Comparison of ENCODE assay signal across 1 cellular context in the genomic region with DNA sequence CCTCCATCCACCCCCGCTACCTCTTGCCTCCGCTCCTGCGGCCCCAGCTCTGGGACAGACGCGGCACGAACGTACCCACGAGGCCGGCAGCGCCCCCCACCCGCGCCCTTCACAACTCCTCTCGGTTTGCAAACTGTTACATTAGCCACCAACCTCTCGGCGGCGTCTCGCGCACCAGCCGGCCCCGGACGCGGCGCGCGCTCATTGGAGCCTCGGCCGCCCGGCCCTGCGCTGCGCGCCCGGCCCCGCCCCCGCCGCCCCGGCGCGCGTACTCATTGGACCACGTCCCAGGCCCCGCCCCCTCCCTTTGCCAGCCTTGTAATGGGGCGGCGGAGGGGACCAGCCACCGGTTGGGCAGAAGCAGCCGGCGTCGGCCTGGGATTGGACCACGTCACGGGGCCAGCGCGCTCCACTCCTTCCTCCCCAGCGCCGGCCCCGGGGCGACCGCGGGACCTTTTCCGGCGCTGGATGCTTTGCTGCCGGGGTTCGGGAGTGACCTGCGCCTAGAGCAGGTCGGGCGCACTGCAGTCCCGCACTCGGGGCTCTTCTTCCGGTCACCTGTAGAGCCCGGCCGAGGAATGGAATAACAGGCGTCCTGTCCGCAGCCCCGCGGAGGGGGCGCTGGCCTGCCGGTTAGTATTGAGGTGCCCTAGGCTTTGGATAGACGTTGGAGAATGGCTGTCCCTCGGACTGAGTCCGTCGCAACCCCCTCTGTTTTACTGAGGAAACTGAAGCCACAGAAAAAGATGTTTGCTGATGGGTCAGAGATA.
TF ChIP-seq lines count a peak whose summit lies in the region.

A gene with protein sequence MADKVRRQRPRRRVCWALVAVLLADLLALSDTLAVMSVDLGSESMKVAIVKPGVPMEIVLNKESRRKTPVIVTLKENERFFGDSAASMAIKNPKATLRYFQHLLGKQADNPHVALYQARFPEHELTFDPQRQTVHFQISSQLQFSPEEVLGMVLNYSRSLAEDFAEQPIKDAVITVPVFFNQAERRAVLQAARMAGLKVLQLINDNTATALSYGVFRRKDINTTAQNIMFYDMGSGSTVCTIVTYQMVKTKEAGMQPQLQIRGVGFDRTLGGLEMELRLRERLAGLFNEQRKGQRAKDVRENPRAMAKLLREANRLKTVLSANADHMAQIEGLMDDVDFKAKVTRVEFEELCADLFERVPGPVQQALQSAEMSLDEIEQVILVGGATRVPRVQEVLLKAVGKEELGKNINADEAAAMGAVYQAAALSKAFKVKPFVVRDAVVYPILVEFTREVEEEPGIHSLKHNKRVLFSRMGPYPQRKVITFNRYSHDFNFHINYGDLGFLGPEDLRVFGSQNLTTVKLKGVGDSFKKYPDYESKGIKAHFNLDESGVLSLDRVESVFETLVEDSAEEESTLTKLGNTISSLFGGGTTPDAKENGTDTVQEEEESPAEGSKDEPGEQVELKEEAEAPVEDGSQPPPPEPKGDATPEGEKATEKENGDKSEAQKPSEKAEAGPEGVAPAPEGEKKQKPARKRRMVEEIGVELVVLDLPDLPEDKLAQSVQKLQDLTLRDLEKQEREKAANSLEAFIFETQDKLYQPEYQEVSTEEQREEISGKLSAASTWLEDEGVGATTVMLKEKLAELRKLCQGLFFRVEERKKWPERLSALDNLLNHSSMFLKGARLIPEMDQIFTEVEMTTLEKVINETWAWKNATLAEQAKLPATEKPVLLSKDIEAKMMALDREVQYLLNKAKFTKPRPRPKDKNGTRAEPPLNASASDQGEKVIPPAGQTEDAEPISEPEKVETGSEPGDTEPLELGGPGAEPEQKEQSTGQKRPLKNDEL (minus strand): TSS at position 206 of the 770 bp plus-strand sequence. CDS start 1,045 bp downstream, outside the sequence.

TF ChIP-seq in HepG2, 621 proteins besides CTCF, POLR2A, EP300 and RAD21 (continued from another document and continues in another):
- TF ChIP-seq, protein P1, sequence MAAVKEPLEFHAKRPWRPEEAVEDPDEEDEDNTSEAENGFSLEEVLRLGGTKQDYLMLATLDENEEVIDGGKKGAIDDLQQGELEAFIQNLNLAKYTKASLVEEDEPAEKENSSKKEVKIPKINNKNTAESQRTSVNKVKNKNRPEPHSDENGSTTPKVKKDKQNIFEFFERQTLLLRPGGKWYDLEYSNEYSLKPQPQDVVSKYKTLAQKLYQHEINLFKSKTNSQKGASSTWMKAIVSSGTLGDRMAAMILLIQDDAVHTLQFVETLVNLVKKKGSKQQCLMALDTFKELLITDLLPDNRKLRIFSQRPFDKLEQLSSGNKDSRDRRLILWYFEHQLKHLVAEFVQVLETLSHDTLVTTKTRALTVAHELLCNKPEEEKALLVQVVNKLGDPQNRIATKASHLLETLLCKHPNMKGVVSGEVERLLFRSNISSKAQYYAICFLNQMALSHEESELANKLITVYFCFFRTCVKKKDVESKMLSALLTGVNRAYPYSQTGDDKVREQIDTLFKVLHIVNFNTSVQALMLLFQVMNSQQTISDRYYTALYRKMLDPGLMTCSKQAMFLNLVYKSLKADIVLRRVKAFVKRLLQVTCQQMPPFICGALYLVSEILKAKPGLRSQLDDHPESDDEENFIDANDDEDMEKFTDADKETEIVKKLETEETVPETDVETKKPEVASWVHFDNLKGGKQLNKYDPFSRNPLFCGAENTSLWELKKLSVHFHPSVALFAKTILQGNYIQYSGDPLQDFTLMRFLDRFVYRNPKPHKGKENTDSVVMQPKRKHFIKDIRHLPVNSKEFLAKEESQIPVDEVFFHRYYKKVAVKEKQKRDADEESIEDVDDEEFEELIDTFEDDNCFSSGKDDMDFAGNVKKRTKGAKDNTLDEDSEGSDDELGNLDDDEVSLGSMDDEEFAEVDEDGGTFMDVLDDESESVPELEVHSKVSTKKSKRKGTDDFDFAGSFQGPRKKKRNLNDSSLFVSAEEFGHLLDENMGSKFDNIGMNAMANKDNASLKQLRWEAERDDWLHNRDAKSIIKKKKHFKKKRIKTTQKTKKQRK (IDR thresholded peaks at IDR 0.05; ENCODE audit: low read length), result no peak
- TF ChIP-seq GTF3A (CRISPR knock-in tag; conservative IDR thresholded peaks at IDR 0.05) (no peak), NFYC (CRISPR knock-in tag; IDR thresholded peaks at IDR 0.05) (peak; percentile 85), ZNF703 (CRISPR knock-in tag; IDR thresholded peaks at IDR 0.05; ENCODE audit: borderline replicate concordance) (no peak), BRCA1 (CRISPR knock-in tag; IDR thresholded peaks at IDR 0.05) (no peak), ZFP37 (CRISPR knock-in tag; IDR thresholded peaks at IDR 0.05; ENCODE audit: borderline replicate concordance) (no peak), HCFC1 (IDR thresholded peaks at IDR 0.05; ENCODE audit: low read depth, low read length) (no peak; the same call in 1 of the 2 replicates), NFIC (IDR thresholded peaks at IDR 0.05; ENCODE audit: low read length) (no peak)
- TF ChIP-seq, protein P2, sequence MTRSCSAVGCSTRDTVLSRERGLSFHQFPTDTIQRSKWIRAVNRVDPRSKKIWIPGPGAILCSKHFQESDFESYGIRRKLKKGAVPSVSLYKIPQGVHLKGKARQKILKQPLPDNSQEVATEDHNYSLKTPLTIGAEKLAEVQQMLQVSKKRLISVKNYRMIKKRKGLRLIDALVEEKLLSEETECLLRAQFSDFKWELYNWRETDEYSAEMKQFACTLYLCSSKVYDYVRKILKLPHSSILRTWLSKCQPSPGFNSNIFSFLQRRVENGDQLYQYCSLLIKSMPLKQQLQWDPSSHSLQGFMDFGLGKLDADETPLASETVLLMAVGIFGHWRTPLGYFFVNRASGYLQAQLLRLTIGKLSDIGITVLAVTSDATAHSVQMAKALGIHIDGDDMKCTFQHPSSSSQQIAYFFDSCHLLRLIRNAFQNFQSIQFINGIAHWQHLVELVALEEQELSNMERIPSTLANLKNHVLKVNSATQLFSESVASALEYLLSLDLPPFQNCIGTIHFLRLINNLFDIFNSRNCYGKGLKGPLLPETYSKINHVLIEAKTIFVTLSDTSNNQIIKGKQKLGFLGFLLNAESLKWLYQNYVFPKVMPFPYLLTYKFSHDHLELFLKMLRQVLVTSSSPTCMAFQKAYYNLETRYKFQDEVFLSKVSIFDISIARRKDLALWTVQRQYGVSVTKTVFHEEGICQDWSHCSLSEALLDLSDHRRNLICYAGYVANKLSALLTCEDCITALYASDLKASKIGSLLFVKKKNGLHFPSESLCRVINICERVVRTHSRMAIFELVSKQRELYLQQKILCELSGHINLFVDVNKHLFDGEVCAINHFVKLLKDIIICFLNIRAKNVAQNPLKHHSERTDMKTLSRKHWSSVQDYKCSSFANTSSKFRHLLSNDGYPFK (CRISPR knock-in tag; IDR thresholded peaks at IDR 0.05; ENCODE audit: borderline replicate concordance), result no peak; the same call in 1 of the 2 replicates
- TF ChIP-seq, protein P3, sequence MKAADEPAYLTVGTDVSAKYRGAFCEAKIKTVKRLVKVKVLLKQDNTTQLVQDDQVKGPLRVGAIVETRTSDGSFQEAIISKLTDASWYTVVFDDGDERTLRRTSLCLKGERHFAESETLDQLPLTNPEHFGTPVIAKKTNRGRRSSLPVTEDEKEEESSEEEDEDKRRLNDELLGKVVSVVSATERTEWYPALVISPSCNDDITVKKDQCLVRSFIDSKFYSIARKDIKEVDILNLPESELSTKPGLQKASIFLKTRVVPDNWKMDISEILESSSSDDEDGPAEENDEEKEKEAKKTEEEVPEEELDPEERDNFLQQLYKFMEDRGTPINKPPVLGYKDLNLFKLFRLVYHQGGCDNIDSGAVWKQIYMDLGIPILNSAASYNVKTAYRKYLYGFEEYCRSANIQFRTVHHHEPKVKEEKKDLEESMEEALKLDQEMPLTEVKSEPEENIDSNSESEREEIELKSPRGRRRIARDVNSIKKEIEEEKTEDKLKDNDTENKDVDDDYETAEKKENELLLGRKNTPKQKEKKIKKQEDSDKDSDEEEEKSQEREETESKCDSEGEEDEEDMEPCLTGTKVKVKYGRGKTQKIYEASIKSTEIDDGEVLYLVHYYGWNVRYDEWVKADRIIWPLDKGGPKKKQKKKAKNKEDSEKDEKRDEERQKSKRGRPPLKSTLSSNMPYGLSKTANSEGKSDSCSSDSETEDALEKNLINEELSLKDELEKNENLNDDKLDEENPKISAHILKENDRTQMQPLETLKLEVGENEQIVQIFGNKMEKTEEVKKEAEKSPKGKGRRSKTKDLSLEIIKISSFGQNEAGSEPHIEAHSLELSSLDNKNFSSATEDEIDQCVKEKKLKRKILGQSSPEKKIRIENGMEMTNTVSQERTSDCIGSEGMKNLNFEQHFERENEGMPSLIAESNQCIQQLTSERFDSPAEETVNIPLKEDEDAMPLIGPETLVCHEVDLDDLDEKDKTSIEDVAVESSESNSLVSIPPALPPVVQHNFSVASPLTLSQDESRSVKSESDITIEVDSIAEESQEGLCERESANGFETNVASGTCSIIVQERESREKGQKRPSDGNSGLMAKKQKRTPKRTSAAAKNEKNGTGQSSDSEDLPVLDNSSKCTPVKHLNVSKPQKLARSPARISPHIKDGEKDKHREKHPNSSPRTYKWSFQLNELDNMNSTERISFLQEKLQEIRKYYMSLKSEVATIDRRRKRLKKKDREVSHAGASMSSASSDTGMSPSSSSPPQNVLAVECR (CRISPR knock-in tag; IDR thresholded peaks at IDR 0.05; ENCODE audit: borderline replicate concordance), result peak; percentile 90; the same call in 1 of the 2 replicates
- TF ChIP-seq, protein P4, sequence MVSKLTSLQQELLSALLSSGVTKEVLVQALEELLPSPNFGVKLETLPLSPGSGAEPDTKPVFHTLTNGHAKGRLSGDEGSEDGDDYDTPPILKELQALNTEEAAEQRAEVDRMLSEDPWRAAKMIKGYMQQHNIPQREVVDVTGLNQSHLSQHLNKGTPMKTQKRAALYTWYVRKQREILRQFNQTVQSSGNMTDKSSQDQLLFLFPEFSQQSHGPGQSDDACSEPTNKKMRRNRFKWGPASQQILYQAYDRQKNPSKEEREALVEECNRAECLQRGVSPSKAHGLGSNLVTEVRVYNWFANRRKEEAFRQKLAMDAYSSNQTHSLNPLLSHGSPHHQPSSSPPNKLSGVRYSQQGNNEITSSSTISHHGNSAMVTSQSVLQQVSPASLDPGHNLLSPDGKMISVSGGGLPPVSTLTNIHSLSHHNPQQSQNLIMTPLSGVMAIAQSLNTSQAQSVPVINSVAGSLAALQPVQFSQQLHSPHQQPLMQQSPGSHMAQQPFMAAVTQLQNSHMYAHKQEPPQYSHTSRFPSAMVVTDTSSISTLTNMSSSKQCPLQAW (CRISPR knock-in tag; IDR thresholded peaks at IDR 0.05), result peak; percentile 71; the same call in 1 of the 2 replicates
- TF ChIP-seq, protein P5, sequence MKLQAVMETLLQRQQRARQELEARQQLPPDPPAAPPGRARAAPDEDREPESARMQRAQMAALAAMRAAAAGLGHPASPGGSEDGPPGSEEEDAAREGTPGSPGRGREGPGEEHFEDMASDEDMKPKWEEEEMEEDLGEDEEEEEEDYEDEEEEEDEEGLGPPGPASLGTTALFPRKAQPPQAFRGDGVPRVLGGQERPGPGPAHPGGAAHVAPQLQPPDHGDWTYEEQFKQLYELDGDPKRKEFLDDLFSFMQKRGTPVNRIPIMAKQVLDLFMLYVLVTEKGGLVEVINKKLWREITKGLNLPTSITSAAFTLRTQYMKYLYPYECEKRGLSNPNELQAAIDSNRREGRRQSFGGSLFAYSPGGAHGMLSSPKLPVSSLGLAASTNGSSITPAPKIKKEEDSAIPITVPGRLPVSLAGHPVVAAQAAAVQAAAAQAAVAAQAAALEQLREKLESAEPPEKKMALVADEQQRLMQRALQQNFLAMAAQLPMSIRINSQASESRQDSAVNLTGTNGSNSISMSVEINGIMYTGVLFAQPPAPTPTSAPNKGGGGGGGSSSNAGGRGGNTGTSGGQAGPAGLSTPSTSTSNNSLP (IDR thresholded peaks at IDR 0.05; ENCODE audit: low read depth, low read length), result no peak
- TF ChIP-seq, protein P6, sequence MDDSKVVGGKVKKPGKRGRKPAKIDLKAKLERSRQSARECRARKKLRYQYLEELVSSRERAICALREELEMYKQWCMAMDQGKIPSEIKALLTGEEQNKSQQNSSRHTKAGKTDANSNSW (CRISPR knock-in tag; IDR thresholded peaks at IDR 0.05; ENCODE audit: borderline replicate concordance), result no peak
- TF ChIP-seq, protein P7, sequence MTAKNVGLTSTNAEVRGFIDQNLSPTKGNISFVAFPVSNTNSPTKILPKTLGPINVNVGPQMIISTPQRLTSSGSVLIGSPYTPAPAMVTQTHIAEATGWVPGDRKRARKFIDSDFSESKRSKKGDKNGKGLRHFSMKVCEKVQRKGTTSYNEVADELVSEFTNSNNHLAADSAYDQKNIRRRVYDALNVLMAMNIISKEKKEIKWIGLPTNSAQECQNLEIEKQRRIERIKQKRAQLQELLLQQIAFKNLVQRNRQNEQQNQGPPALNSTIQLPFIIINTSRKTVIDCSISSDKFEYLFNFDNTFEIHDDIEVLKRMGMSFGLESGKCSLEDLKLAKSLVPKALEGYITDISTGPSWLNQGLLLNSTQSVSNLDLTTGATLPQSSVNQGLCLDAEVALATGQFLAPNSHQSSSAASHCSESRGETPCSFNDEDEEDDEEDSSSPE (CRISPR knock-in tag; IDR thresholded peaks at IDR 0.05), result 0 out of 2 replicates have a peak, but pooled peaks have one; percentile 13
- TF ChIP-seq, protein P8, sequence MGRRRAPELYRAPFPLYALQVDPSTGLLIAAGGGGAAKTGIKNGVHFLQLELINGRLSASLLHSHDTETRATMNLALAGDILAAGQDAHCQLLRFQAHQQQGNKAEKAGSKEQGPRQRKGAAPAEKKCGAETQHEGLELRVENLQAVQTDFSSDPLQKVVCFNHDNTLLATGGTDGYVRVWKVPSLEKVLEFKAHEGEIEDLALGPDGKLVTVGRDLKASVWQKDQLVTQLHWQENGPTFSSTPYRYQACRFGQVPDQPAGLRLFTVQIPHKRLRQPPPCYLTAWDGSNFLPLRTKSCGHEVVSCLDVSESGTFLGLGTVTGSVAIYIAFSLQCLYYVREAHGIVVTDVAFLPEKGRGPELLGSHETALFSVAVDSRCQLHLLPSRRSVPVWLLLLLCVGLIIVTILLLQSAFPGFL (CRISPR knock-in tag; IDR thresholded peaks at IDR 0.05), result no peak
- TF ChIP-seq, protein P9, sequence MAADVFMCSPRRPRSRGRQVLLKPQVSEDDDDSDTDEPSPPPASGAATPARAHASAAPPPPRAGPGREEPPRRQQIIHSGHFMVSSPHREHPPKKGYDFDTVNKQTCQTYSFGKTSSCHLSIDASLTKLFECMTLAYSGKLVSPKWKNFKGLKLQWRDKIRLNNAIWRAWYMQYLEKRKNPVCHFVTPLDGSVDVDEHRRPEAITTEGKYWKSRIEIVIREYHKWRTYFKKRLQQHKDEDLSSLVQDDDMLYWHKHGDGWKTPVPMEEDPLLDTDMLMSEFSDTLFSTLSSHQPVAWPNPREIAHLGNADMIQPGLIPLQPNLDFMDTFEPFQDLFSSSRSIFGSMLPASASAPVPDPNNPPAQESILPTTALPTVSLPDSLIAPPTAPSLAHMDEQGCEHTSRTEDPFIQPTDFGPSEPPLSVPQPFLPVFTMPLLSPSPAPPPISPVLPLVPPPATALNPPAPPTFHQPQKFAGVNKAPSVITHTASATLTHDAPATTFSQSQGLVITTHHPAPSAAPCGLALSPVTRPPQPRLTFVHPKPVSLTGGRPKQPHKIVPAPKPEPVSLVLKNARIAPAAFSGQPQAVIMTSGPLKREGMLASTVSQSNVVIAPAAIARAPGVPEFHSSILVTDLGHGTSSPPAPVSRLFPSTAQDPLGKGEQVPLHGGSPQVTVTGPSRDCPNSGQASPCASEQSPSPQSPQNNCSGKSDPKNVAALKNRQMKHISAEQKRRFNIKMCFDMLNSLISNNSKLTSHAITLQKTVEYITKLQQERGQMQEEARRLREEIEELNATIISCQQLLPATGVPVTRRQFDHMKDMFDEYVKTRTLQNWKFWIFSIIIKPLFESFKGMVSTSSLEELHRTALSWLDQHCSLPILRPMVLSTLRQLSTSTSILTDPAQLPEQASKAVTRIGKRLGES (CRISPR knock-in tag; IDR thresholded peaks at IDR 0.05; ENCODE audit: borderline replicate concordance), result no peak
- TF ChIP-seq, protein P10, sequence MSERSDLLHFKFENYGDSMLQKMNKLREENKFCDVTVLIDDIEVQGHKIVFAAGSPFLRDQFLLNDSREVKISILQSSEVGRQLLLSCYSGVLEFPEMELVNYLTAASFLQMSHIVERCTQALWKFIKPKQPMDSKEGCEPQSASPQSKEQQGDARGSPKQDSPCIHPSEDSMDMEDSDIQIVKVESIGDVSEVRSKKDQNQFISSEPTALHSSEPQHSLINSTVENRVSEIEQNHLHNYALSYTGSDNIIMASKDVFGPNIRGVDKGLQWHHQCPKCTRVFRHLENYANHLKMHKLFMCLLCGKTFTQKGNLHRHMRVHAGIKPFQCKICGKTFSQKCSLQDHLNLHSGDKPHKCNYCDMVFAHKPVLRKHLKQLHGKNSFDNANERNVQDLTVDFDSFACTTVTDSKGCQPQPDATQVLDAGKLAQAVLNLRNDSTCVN (CRISPR knock-in tag; IDR thresholded peaks at IDR 0.05; ENCODE audit: borderline replicate concordance), result peak; percentile 83
